In the genomic region with DNA sequence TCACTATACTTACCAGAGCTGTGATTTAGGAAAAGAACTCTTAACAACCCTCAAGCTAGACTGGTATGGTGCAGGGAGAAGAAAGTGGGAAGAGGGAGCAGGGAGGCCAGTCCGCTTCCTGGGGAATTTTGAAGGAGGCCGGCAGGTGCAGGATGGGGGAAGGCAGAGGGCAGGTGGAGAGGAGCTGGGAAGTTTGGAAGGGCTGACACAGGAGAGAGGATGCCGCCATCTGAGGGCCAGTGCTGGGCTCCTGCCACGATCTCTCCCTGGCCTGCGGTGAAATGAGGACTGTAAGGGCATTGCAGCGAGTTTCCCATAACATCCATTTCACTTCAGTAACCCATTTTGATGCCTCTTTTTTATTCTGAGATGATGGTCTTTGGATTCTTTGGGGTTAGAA, we compare ENCODE assay signal across 22 cellular contexts. TPM values are rescaled to one million over a fixed set of nuclear protein-coding genes. Genes with fewer than 3 reads are reported as not detected.
"Had no signal": no experiment of that assay in that cellular context is flagged by ENCODE, and none has a peak within 500 bp of the region (broad histone marks: within the 10 kb centered on the region; RNA-seq: fewer than 3 reads in every experiment).

No MANE protein-coding gene starts in this region.

- H3K36me3 Mint-ChIP-seq: naive thymus-derived CD8-positive, alpha-beta T cell; stimulated activated naive B cell treated with anti-CD40 and anti-IgM and Interleukin-4, amounts not matched to agents 10 μg/mL and 1 μg/mL and 100 μg/mL, for 72 hours had no signal

- H3K36me3 ChIP-seq: gastrocnemius medialis, neural progenitor cell, tibial nerve had no signal

- H3K27ac Mint-ChIP-seq: neural progenitor cell; stimulated activated naive B cell treated with anti-CD40 and anti-IgM and Interleukin-4, amounts not matched to agents 10 μg/mL and 1 μg/mL and 100 μg/mL, for 72 hours had no signal

- H3K9me3 ChIP-seq: gastrocnemius medialis, heart right ventricle, mucosa of descending colon, psoas muscle, testis, tibial nerve had no signal

- H3K4me3 ChIP-seq: dorsolateral prefrontal cortex, gastrocnemius medialis, heart right ventricle, mucosa of descending colon, neural progenitor cell, psoas muscle, testis, tibial nerve had no signal

- H3K4me1 Mint-ChIP-seq: stimulated activated naive B cell treated with anti-CD40 and anti-IgM and Interleukin-4, amounts not matched to agents 10 μg/mL and 1 μg/mL and 100 μg/mL, for 72 hours; stimulated activated naive CD8-positive, alpha-beta T cell treated with anti-CD3 and anti-CD28 coated beads, Interleukin-15, amount 100 ng/mL, for 72 hours had no signal

- H3K9me3 Mint-ChIP-seq: naive thymus-derived CD8-positive, alpha-beta T cell; neural progenitor cell; stimulated activated naive B cell treated with anti-CD40 and anti-IgM and Interleukin-4, amounts not matched to agents 10 μg/mL and 1 μg/mL and 100 μg/mL, for 72 hours; stimulated activated naive CD8-positive, alpha-beta T cell treated with anti-CD3 and anti-CD28 coated beads, Interleukin-15, amount 100 ng/mL, for 72 hours had no signal

- H3K27me3 ChIP-seq: dorsolateral prefrontal cortex, gastrocnemius medialis, heart right ventricle, neural progenitor cell, testis, tibial nerve had no signal

- H3K27ac ChIP-seq: neural progenitor cell, parathyroid adenoma, psoas muscle, testis, tibial nerve had no signal

- ATAC-seq: esophagus mucosa; gastrocnemius medialis; heart right ventricle; mucosa of descending colon; naive thymus-derived CD8-positive, alpha-beta T cell; psoas muscle; sciatic nerve; stimulated activated naive B cell treated with anti-CD40 and anti-IgM and Interleukin-4, amounts not matched to agents 10 μg/mL and 1 μg/mL and 100 μg/mL, for 72 hours; stimulated activated naive CD8-positive, alpha-beta T cell treated with anti-CD3 and anti-CD28 coated beads, Interleukin-15, amount 100 ng/mL, for 72 hours had no signal

- H3K4me3 Mint-ChIP-seq: naive thymus-derived CD8-positive, alpha-beta T cell; neural progenitor cell; stimulated activated naive B cell treated with anti-CD40 and anti-IgM and Interleukin-4, amounts not matched to agents 10 μg/mL and 1 μg/mL and 100 μg/mL, for 72 hours; stimulated activated naive CD8-positive, alpha-beta T cell treated with anti-CD3 and anti-CD28 coated beads, Interleukin-15, amount 100 ng/mL, for 72 hours had no signal

- DNase-seq: cortex of kidney; effector CD8-positive, alpha-beta T cell; gastrocnemius medialis; heart right ventricle; hypothalamus; kidney glomerular epithelial cell; mammary epithelial cell; occipital lobe; stimulated activated CD4-positive, alpha-beta T cell treated with anti-CD3 and anti-CD28 coated beads, Interleukin-2, amount 100 ng/mL, for 24 hours; stimulated activated CD4-positive, alpha-beta T cell treated with anti-CD3 and anti-CD28 coated beads, Interleukin-4, amount 100 ng/mL, for 4 hours; stimulated activated naive B cell treated with anti-CD40 and anti-IgM and Interleukin-4, amounts not matched to agents 10 μg/mL and 1 μg/mL and 100 μg/mL, for 72 hours; stimulated activated naive CD8-positive, alpha-beta T cell treated with anti-CD3 and anti-CD28 coated beads, Interleukin-15, amount 100 ng/mL, for 72 hours; testis had no signal

- H3K4me1 ChIP-seq: neural progenitor cell, parathyroid adenoma had no signal

RNA-seq across cellular contexts. Expression of a gene that starts 8.9 kb away (rescaled TPM):
- total RNA-seq: naive thymus-derived CD8-positive, alpha-beta T cell had no signal
